1 cellular context compared by ENCODE assay signal in the genomic region with DNA sequence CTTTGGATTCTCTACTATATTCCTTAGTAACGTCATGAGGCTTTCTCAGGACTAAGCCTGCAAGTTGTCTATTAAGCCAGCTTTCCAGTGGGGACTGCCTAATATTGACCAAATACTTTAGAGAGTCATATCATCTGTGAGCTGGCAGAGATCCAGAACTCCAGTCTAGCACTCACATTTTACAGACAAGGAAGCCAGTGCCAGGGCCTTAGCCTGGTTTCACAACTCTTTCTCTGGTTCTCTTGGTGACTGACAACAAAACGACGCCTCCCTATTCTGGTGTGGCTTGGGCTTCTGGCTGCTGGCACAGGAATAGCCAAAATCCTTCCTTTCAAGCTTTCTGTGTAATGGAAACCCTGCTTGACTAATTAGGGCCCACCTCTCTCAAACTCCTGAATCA.
TF ChIP-seq lines count a peak whose summit lies in the region.

No MANE protein-coding gene starts in this region.

TF ChIP-seq in GM12878, 131 proteins besides CTCF, POLR2A, EP300 and RAD21 (continued from another document):
- TF ChIP-seq, protein P1, sequence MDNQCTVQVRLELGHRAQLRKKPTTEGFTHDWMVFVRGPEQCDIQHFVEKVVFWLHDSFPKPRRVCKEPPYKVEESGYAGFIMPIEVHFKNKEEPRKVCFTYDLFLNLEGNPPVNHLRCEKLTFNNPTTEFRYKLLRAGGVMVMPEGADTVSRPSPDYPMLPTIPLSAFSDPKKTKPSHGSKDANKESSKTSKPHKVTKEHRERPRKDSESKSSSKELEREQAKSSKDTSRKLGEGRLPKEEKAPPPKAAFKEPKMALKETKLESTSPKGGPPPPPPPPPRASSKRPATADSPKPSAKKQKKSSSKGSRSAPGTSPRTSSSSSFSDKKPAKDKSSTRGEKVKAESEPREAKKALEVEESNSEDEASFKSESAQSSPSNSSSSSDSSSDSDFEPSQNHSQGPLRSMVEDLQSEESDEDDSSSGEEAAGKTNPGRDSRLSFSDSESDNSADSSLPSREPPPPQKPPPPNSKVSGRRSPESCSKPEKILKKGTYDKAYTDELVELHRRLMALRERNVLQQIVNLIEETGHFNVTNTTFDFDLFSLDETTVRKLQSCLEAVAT (IDR thresholded peaks at IDR 0.05), result no peak
- TF ChIP-seq, protein P2, sequence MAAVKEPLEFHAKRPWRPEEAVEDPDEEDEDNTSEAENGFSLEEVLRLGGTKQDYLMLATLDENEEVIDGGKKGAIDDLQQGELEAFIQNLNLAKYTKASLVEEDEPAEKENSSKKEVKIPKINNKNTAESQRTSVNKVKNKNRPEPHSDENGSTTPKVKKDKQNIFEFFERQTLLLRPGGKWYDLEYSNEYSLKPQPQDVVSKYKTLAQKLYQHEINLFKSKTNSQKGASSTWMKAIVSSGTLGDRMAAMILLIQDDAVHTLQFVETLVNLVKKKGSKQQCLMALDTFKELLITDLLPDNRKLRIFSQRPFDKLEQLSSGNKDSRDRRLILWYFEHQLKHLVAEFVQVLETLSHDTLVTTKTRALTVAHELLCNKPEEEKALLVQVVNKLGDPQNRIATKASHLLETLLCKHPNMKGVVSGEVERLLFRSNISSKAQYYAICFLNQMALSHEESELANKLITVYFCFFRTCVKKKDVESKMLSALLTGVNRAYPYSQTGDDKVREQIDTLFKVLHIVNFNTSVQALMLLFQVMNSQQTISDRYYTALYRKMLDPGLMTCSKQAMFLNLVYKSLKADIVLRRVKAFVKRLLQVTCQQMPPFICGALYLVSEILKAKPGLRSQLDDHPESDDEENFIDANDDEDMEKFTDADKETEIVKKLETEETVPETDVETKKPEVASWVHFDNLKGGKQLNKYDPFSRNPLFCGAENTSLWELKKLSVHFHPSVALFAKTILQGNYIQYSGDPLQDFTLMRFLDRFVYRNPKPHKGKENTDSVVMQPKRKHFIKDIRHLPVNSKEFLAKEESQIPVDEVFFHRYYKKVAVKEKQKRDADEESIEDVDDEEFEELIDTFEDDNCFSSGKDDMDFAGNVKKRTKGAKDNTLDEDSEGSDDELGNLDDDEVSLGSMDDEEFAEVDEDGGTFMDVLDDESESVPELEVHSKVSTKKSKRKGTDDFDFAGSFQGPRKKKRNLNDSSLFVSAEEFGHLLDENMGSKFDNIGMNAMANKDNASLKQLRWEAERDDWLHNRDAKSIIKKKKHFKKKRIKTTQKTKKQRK (IDR thresholded peaks at IDR 0.05; ENCODE audit: low read depth, low read length), result no peak
- no peak for TF ChIP-seq ZNF384 (IDR thresholded peaks at IDR 0.05; ENCODE audit: borderline replicate concordance, low read depth, low read length)
- TF ChIP-seq TCF3 (IDR thresholded peaks at IDR 0.05; ENCODE audit: borderline replicate concordance, insufficient read depth, low read depth, low read length), result no peak
- TF ChIP-seq, protein P3, sequence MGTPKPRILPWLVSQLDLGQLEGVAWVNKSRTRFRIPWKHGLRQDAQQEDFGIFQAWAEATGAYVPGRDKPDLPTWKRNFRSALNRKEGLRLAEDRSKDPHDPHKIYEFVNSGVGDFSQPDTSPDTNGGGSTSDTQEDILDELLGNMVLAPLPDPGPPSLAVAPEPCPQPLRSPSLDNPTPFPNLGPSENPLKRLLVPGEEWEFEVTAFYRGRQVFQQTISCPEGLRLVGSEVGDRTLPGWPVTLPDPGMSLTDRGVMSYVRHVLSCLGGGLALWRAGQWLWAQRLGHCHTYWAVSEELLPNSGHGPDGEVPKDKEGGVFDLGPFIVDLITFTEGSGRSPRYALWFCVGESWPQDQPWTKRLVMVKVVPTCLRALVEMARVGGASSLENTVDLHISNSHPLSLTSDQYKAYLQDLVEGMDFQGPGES (IDR thresholded peaks at IDR 0.05), result no peak
- no peak for TF ChIP-seq NFIC (IDR thresholded peaks at IDR 0.05; ENCODE audit: low read depth, low read length)
